ENCODE assay signal across 22 cellular contexts in genomic region chr5:66348387-66349125, GRCh38.
A peak's percentile ranks its signal among the peaks of the same experiment; 100 is the strongest.
DNase-seq lines count a peak whose midpoint lies in the region; ATAC-seq and TF ChIP-seq lines count a peak whose summit lies in the region.
"Had no signal": no experiment of that assay in that cellular context is flagged by ENCODE, and none has a peak within 500 bp of the region (broad histone marks: within the 10 kb centered on the region; RNA-seq: fewer than 3 reads in every experiment).

No MANE protein-coding gene starts in this region.

- H3K4me3 ChIP-seq in heart left ventricle: no peak overlapping the region
- no peak overlapping the region for H3K4me3 ChIP-seq in right cardiac atrium (ENCODE audit: low read length)

- H3K27ac ChIP-seq in heart left ventricle: peak overlapping the region in 11 of 12 donors; percentile 2 to 87 (median 61)
- peak overlapping the region; percentile 53 for H3K27ac ChIP-seq in right cardiac atrium (ENCODE audit: low read length)
- H3K27ac ChIP-seq: HL-60 had no signal

- 51 to 54% (median 51%) methylated on average over 4 of the region's 4 CpGs for WGBS in heart left ventricle, 4 donors
- WGBS in right cardiac atrium: 46% methylated on average over 4 of the region's 4 CpGs

- no peak for TF ChIP-seq CTCF in heart left ventricle (IDR thresholded peaks at IDR 0.05)

- TF ChIP-seq POLR2A in heart left ventricle (IDR thresholded peaks at IDR 0.05): no peak

- intact Hi-C loops in heart left ventricle (cut with DNase I): no loop called here
- intact Hi-C loops in left cardiac atrium (cut with DNase I): no loop called here
- intact Hi-C loops in right cardiac atrium (cut with DNase I): no loop called here

- DNase-seq in heart left ventricle (peak in 1 of 5 donors; percentile 15), left cardiac atrium (no peak), right cardiac atrium (no peak), HT-29 (ENCODE audit: low spot score) (no peak)
- DNase-seq in stimulated activated CD4-positive, alpha-beta T cell treated with anti-CD3 and anti-CD28 coated beads, Interleukin-12 subunit alpha, Interleukin-12 subunit beta, amount 100 ng/mL, for 4 hours: no peak
- DNase-seq: ACHN; BE2C; C1 segment of cervical spinal cord; CD4-positive, CD25-positive, alpha-beta regulatory T cell; CD8-positive, alpha-beta memory T cell; COR-L47; DMS 273 treated with DMSO at 0.1 percent for 48 hours; DMS53; DND-41; EL; GOT3; H7; HFFc6; IMR-90 had no signal

- peak; percentile 21 to 74 (median 49) for ATAC-seq in heart left ventricle
- peak; percentile 67 to 79 for ATAC-seq in left cardiac atrium
- peak; percentile 61 to 72 for ATAC-seq in right cardiac atrium
- ATAC-seq in GM18907 (IDR thresholded peaks at IDR 0.05; ENCODE audit: unreplicated experiment): no peak
- ATAC-seq: HCT116 had no signal

- H3K4me1 ChIP-seq in heart left ventricle: peaks cover 0 to 19% (median 2%) of the 10 kb centered on the region in 12 donors
- peaks cover 4% of the 10 kb centered on the region for H3K4me1 ChIP-seq in right cardiac atrium (ENCODE audit: control insufficient read depth, insufficient read depth, low read length)

- H3K27me3 ChIP-seq in heart left ventricle: no peaks in the 10 kb centered on the region
- no peaks in the 10 kb centered on the region for H3K27me3 ChIP-seq in right cardiac atrium (ENCODE audit: control insufficient read depth, insufficient read depth)
- H3K27me3 ChIP-seq: BE2C had no signal

- no peaks in the 10 kb centered on the region for H3K9me3 ChIP-seq in heart left ventricle
- H3K9me3 ChIP-seq in right cardiac atrium (ENCODE audit: control insufficient read depth, low read length): no peaks in the 10 kb centered on the region
- H3K9me3 ChIP-seq: BE2C had no signal

- H3K36me3 ChIP-seq in heart left ventricle: peaks cover 0 to 11% (median 0%) of the 10 kb centered on the region in 9 donors
- H3K36me3 ChIP-seq: BE2C had no signal
